Comparison of ENCODE assay signal across 1 cellular context in genomic region chr13:63209330-63210017, GRCh38.
TF ChIP-seq lines count a peak whose summit lies in the region.

No MANE protein-coding gene starts in this region.

TF ChIP-seq in GM23338, 12 proteins besides CTCF, POLR2A, EP300 and RAD21:
- TF ChIP-seq, protein P1, sequence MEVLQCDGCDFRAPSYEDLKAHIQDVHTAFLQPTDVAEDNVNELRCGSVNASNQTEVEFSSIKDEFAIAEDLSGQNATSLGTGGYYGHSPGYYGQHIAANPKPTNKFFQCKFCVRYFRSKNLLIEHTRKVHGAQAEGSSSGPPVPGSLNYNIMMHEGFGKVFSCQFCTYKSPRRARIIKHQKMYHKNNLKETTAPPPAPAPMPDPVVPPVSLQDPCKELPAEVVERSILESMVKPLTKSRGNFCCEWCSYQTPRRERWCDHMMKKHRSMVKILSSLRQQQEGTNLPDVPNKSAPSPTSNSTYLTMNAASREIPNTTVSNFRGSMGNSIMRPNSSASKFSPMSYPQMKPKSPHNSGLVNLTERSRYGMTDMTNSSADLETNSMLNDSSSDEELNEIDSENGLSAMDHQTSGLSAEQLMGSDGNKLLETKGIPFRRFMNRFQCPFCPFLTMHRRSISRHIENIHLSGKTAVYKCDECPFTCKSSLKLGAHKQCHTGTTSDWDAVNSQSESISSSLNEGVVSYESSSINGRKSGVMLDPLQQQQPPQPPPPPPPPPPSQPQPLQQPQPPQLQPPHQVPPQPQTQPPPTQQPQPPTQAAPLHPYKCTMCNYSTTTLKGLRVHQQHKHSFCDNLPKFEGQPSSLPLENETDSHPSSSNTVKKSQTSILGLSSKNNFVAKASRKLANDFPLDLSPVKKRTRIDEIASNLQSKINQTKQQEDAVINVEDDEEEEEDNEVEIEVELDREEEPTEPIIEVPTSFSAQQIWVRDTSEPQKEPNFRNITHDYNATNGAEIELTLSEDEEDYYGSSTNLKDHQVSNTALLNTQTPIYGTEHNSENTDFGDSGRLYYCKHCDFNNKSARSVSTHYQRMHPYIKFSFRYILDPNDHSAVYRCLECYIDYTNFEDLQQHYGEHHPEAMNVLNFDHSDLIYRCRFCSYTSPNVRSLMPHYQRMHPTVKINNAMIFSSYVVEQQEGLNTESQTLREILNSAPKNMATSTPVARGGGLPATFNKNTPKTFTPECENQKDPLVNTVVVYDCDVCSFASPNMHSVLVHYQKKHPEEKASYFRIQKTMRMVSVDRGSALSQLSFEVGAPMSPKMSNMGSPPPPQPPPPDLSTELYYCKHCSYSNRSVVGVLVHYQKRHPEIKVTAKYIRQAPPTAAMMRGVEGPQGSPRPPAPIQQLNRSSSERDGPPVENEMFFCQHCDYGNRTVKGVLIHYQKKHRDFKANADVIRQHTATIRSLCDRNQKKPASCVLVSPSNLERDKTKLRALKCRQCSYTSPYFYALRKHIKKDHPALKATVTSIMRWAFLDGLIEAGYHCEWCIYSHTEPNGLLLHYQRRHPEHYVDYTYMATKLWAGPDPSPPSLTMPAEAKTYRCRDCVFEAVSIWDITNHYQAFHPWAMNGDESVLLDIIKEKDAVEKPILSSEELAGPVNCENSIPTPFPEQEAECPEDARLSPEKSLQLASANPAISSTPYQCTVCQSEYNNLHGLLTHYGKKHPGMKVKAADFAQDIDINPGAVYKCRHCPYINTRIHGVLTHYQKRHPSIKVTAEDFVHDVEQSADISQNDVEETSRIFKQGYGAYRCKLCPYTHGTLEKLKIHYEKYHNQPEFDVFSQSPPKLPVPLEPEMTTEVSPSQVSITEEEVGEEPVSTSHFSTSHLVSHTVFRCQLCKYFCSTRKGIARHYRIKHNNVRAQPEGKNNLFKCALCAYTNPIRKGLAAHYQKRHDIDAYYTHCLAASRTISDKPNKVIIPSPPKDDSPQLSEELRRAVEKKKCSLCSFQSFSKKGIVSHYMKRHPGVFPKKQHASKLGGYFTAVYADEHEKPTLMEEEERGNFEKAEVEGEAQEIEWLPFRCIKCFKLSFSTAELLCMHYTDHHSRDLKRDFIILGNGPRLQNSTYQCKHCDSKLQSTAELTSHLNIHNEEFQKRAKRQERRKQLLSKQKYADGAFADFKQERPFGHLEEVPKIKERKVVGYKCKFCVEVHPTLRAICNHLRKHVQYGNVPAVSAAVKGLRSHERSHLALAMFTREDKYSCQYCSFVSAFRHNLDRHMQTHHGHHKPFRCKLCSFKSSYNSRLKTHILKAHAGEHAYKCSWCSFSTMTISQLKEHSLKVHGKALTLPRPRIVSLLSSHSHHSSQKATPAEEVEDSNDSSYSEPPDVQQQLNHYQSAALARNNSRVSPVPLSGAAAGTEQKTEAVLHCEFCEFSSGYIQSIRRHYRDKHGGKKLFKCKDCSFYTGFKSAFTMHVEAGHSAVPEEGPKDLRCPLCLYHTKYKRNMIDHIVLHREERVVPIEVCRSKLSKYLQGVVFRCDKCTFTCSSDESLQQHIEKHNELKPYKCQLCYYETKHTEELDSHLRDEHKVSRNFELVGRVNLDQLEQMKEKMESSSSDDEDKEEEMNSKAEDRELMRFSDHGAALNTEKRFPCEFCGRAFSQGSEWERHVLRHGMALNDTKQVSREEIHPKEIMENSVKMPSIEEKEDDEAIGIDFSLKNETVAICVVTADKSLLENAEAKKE (CRISPR knock-in tag; IDR thresholded peaks at IDR 0.05), result no peak
- no peak for TF ChIP-seq EZH2phosphoT487 (IDR thresholded peaks at IDR 0.05; ENCODE audit: unreplicated experiment)
- TF ChIP-seq CREB1 (CRISPR knock-in tag; IDR thresholded peaks at IDR 0.05; ENCODE audit: low read depth), result no peak
- TF ChIP-seq POLR2AphosphoS5 (IDR thresholded peaks at IDR 0.05; ENCODE audit: low read depth), result no peak
- TF ChIP-seq, protein P2, sequence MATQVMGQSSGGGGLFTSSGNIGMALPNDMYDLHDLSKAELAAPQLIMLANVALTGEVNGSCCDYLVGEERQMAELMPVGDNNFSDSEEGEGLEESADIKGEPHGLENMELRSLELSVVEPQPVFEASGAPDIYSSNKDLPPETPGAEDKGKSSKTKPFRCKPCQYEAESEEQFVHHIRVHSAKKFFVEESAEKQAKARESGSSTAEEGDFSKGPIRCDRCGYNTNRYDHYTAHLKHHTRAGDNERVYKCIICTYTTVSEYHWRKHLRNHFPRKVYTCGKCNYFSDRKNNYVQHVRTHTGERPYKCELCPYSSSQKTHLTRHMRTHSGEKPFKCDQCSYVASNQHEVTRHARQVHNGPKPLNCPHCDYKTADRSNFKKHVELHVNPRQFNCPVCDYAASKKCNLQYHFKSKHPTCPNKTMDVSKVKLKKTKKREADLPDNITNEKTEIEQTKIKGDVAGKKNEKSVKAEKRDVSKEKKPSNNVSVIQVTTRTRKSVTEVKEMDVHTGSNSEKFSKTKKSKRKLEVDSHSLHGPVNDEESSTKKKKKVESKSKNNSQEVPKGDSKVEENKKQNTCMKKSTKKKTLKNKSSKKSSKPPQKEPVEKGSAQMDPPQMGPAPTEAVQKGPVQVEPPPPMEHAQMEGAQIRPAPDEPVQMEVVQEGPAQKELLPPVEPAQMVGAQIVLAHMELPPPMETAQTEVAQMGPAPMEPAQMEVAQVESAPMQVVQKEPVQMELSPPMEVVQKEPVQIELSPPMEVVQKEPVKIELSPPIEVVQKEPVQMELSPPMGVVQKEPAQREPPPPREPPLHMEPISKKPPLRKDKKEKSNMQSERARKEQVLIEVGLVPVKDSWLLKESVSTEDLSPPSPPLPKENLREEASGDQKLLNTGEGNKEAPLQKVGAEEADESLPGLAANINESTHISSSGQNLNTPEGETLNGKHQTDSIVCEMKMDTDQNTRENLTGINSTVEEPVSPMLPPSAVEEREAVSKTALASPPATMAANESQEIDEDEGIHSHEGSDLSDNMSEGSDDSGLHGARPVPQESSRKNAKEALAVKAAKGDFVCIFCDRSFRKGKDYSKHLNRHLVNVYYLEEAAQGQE (IDR thresholded peaks at IDR 0.05; ENCODE audit: unreplicated experiment), result no peak
- no peak for TF ChIP-seq NANOG (IDR thresholded peaks at IDR 0.05; ENCODE audit: borderline replicate concordance)
- TF ChIP-seq ETS1 (IDR thresholded peaks at IDR 0.05), result no peak
- TF ChIP-seq ZNF114 (CRISPR knock-in tag; IDR thresholded peaks at IDR 0.05), result no peak
- TF ChIP-seq ZNF331 (CRISPR knock-in tag; IDR thresholded peaks at IDR 0.05; ENCODE audit: low read depth), result no peak
- TF ChIP-seq EZH2 (IDR thresholded peaks at IDR 0.05; ENCODE audit: low read depth, unreplicated experiment), result no peak
- no peak for TF ChIP-seq STAT1 (IDR thresholded peaks at IDR 0.05; ENCODE audit: unreplicated experiment)
- TF ChIP-seq JUNB (IDR thresholded peaks at IDR 0.05; ENCODE audit: unreplicated experiment), result no peak
TF ChIP-seq in GM23338: peak in this region for 0.
